In genomic region chr20:63739129-63740069, GRCh38 we compare ENCODE assay signal across 8 cellular contexts. TPM values are rescaled to one million over a fixed set of nuclear protein-coding genes. Genes with fewer than 3 reads are reported as not detected.
DNase-seq lines count a peak whose midpoint lies in the region; ATAC-seq lines count a peak whose summit lies in the region.

A gene with protein sequence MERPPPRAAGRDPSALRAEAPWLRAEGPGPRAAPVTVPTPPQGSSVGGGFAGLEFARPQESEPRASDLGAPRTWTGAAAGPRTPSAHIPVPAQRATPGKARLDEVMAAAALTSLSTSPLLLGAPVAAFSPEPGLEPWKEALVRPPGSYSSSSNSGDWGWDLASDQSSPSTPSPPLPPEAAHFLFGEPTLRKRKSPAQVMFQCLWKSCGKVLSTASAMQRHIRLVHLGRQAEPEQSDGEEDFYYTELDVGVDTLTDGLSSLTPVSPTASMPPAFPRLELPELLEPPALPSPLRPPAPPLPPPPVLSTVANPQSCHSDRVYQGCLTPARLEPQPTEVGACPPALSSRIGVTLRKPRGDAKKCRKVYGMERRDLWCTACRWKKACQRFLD (plus strand): TSS chr20:63739776. CDS start chr20:63739913, 137 bp downstream.

- H3K4me1 Mint-ChIP-seq in activated CD4-positive, alpha-beta T cell treated with anti-CD3 and anti-CD28 coated beads for 36 hours, result peaks cover 19% of the 10 kb centered on the region

- H3K27ac Mint-ChIP-seq in activated CD4-positive, alpha-beta T cell treated with anti-CD3 and anti-CD28 coated beads for 36 hours, result no peak within 1 kb of the TSS

- CTCF ChIA-PET in activated CD4-positive, alpha-beta T cell treated with anti-CD3 and anti-CD28 coated beads for 36 hours (lab: Charles Lee), result no interaction called here

- peak; percentile 71 for DNase-seq in NCI-H1436 (lab: John Stamatoyannopoulos, UW)
- DNase-seq in NCI-H1436 treated with DMSO at 0.1 percent for 48 hours (lab: John Stamatoyannopoulos, UW), result no peak
- DNase-seq in NCI-H345 (lab: John Stamatoyannopoulos, UW), result peak; percentile 90
- DNase-seq in activated CD4-positive, alpha-beta T cell treated with anti-CD3 and anti-CD28 coated beads for 36 hours, result peak; percentile 79
- DNase-seq in dermis microvascular lymphatic vessel endothelial cell (ENCODE audit: low read depth in 2 of 2), result peak; percentile 21 to 77
- peak; percentile 75 to 84 for DNase-seq in left colon
- peak; percentile 60 to 79 for DNase-seq in stimulated activated CD4-positive, alpha-beta T cell treated with anti-CD3 and anti-CD28 coated beads, Interleukin-2, amount 100 ng/mL, for 24 hours

- H3K4me3 Mint-ChIP-seq in activated CD4-positive, alpha-beta T cell treated with anti-CD3 and anti-CD28 coated beads for 36 hours, result peak within 1 kb of the TSS; percentile 33

- H3K36me3 Mint-ChIP-seq in activated CD4-positive, alpha-beta T cell treated with anti-CD3 and anti-CD28 coated beads for 36 hours (ENCODE audit: low read depth), result peaks cover 4% of the 10 kb centered on the region

- POLR2A ChIA-PET in activated CD4-positive, alpha-beta T cell treated with anti-CD3 and anti-CD28 coated beads for 36 hours (lab: Charles Lee), result no interaction called here

- H3K27me3 Mint-ChIP-seq in activated CD4-positive, alpha-beta T cell treated with anti-CD3 and anti-CD28 coated beads for 36 hours, result no peaks in the 10 kb centered on the region

- intact Hi-C loops in activated CD4-positive, alpha-beta T cell treated with anti-CD3 and anti-CD28 coated beads for 36 hours (cut with DNase I, micrococcal nuclease), result loop anchor here (1.0 to 10.0 kb wide), 9 partner anchors 32 to 298 kb away; partner anchors contain the start of genes ARFRP1 (in 2 of the 2), C20orf204 (in 1 of the 2), RTEL1 (in 1 of the 2) and SAMD10 (in 1 of the 2)
- intact Hi-C loops in left colon (cut with DNase I, micrococcal nuclease), result no loop called here

- H3K9me3 Mint-ChIP-seq in activated CD4-positive, alpha-beta T cell treated with anti-CD3 and anti-CD28 coated beads for 36 hours (ENCODE audit: low read depth), result no peaks in the 10 kb centered on the region

- ATAC-seq in HG02763 (IDR thresholded peaks at IDR 0.05; ENCODE audit: unreplicated experiment) (peak; percentile 45), left colon (peak; percentile 60)
- ATAC-seq in activated CD4-positive, alpha-beta T cell treated with anti-CD3 and anti-CD28 coated beads for 36 hours, result peak; percentile 58

RNA-seq across cellular contexts. Expression of the gene that starts here (rescaled TPM):
- total RNA-seq in activated CD4-positive, alpha-beta T cell treated with anti-CD3 and anti-CD28 coated beads for 36 hours, result 10 to 100 TPM; 30.9 to 34.9 TPM
- total RNA-seq in dermis microvascular lymphatic vessel endothelial cell (5.9 and 9.2 TPM in 2 replicates), left colon (10 to 100 TPM; 41.2 to 48.0 TPM)

Comparison
In these comparisons a context has a peak if more than half of its experiments do, and no peak if none do; other contexts are left out.
1. intact Hi-C loops: an anchor here in activated CD4-positive, alpha-beta T cell treated with anti-CD3 and anti-CD28 coated beads for 36 hours (1.0 to 10.0 kb wide); none called in left colon.